ENCODE assay signal across 29 cellular contexts in genomic region chr4:145433684-145434083, GRCh38.
"Had no signal": no experiment of that assay in that cellular context is flagged by ENCODE, and none has a peak within 500 bp of the region (broad histone marks: within the 10 kb centered on the region; RNA-seq: fewer than 3 reads in every experiment).

No MANE protein-coding gene starts in this region.

- FAIRE-seq: urothelium cell line had no signal

- H3K4me3 Mint-ChIP-seq: stimulated activated effector memory CD8-positive, alpha-beta T cell treated with anti-CD3 and anti-CD28 coated beads, Interleukin-12 subunit alpha, Interleukin-12 subunit beta, amount 100 ng/mL, for 72 hours; stimulated activated memory B cell treated with anti-CD40 and anti-IgM and Interleukin-4, amounts not matched to agents 10 μg/mL and 1 μg/mL and 100 μg/mL, for 72 hours; stimulated activated naive B cell treated with anti-CD40 and anti-IgM and Interleukin-4, amounts not matched to agents 10 μg/mL and 1 μg/mL and 100 μg/mL, for 72 hours; stimulated activated naive CD8-positive, alpha-beta T cell treated with anti-CD3 and anti-CD28 coated beads, Interleukin-15, amount 100 ng/mL, for 72 hours; stimulated activated naive CD8-positive, alpha-beta T cell treated with anti-CD3 and anti-CD28 coated beads, Interleukin-15, Interleukin-2, amounts not matched to agents 100 ng/mL and 50 ng/mL, for 24 hours; type B pancreatic cell had no signal

- H3K36me3 ChIP-seq: stomach, suprapubic skin, thoracic aorta, thyroid gland, tibial artery, tibial nerve, transverse colon, upper lobe of left lung, upper lobe of right lung, uterus, vagina had no signal

- H3K27me3 ChIP-seq: stomach, testis, thyroid gland, tibial nerve, transverse colon, upper lobe of left lung, upper lobe of right lung, uterus, vagina had no signal

- H3K9me3 ChIP-seq: suprapubic skin, testis, thyroid gland, transverse colon, upper lobe of right lung, uterus, vagina had no signal

- H3K36me3 Mint-ChIP-seq: stimulated activated effector memory CD8-positive, alpha-beta T cell treated with anti-CD3 and anti-CD28 coated beads, Interleukin-12 subunit alpha, Interleukin-12 subunit beta, amount 100 ng/mL, for 72 hours; stimulated activated memory B cell treated with anti-CD40 and anti-IgM and Interleukin-4, amounts not matched to agents 10 μg/mL and 1 μg/mL and 100 μg/mL, for 72 hours; type B pancreatic cell had no signal

- H3K4me3 ChIP-seq: stomach, suprapubic skin, testis, thoracic aorta, thyroid gland, tibial artery, tibial nerve, transverse colon, upper lobe of left lung, upper lobe of right lung, uterus, vagina had no signal

- ATAC-seq: stimulated activated effector memory CD8-positive, alpha-beta T cell treated with anti-CD3 and anti-CD28 coated beads, Interleukin-12 subunit alpha, Interleukin-12 subunit beta, amount 100 ng/mL, for 72 hours; stimulated activated memory B cell treated with anti-CD40 and anti-IgM and Interleukin-4, amounts not matched to agents 10 μg/mL and 1 μg/mL and 100 μg/mL, for 72 hours; stimulated activated naive B cell treated with anti-CD40 and anti-IgM and Interleukin-4, amounts not matched to agents 10 μg/mL and 1 μg/mL and 100 μg/mL, for 72 hours; stimulated activated naive CD8-positive, alpha-beta T cell treated with anti-CD3 and anti-CD28 coated beads, Interleukin-15, amount 100 ng/mL, for 72 hours; stimulated activated naive CD8-positive, alpha-beta T cell treated with anti-CD3 and anti-CD28 coated beads, Interleukin-15, Interleukin-2, amounts not matched to agents 100 U/mL and 50 U/mL, for 24 hours; upper lobe of right lung had no signal

- H3K9me3 Mint-ChIP-seq: type B pancreatic cell had no signal

- H3K27ac ChIP-seq: stomach, suprapubic skin, testis, thoracic aorta, thyroid gland, tibial artery, tibial nerve, transverse colon, upper lobe of left lung, upper lobe of right lung, uterus, vagina had no signal

- H3K27me3 Mint-ChIP-seq: type B pancreatic cell had no signal

- H3K4me1 ChIP-seq: stomach, testis, thyroid gland, tibial artery, tibial nerve, transverse colon, upper lobe of left lung, upper lobe of right lung, uterus, vagina had no signal

- DNase-seq: stimulated activated CD4-positive, alpha-beta T cell treated with anti-CD3 and anti-CD28 coated beads, Interleukin-2, amount 100 ng/mL, for 48 hours; stimulated activated CD4-positive, alpha-beta T cell treated with anti-CD3 and anti-CD28 coated beads, Interleukin-4, amount 100 ng/mL, for 1 hour; stimulated activated CD4-positive, alpha-beta T cell treated with anti-CD3 and anti-CD28 coated beads, Interleukin-4, amount 100 ng/mL, for 24 hours; stimulated activated CD4-positive, alpha-beta T cell treated with anti-CD3 and anti-CD28 coated beads, Interleukin-4, amount 100 ng/mL, for 4 hours; stimulated activated CD8-positive, alpha-beta memory T cell treated with anti-CD3 and anti-CD28 coated beads, Interleukin-4, amount 100 ng/mL, for 48 hours; stimulated activated naive B cell treated with anti-CD40 and anti-IgM and Interleukin-4, amounts not matched to agents 10 μg/mL and 1 μg/mL and 100 μg/mL, for 72 hours; stimulated activated naive CD4-positive, alpha-beta T cell; stimulated activated naive CD4-positive, alpha-beta T cell treated with Interleukin-2 at 50 U/mL for 16 hours; stimulated activated naive CD8-positive, alpha-beta T cell treated with anti-CD3 and anti-CD28 coated beads, Interleukin-15, amount 100 ng/mL, for 72 hours; stimulated activated naive CD8-positive, alpha-beta T cell treated with anti-CD3 and anti-CD28 coated beads, Interleukin-15, Interleukin-2, amounts not matched to agents 100 U/mL and 50 U/mL, for 24 hours; stomach; substantia nigra; testis; thyroid gland; tibial artery; transverse colon; trophoblast cell; upper lobe of left lung; upper lobe of right lung; uterus had no signal

- H3K4me1 Mint-ChIP-seq: stimulated activated effector memory CD8-positive, alpha-beta T cell treated with anti-CD3 and anti-CD28 coated beads, Interleukin-12 subunit alpha, Interleukin-12 subunit beta, amount 100 ng/mL, for 72 hours; stimulated activated memory B cell treated with anti-CD40 and anti-IgM and Interleukin-4, amounts not matched to agents 10 μg/mL and 1 μg/mL and 100 μg/mL, for 72 hours; stimulated activated naive B cell treated with anti-CD40 and anti-IgM and Interleukin-4, amounts not matched to agents 10 μg/mL and 1 μg/mL and 100 μg/mL, for 72 hours; stimulated activated naive CD8-positive, alpha-beta T cell treated with anti-CD3 and anti-CD28 coated beads, Interleukin-15, amount 100 ng/mL, for 72 hours had no signal

- H3K27ac Mint-ChIP-seq: stimulated activated effector memory CD8-positive, alpha-beta T cell treated with anti-CD3 and anti-CD28 coated beads, Interleukin-12 subunit alpha, Interleukin-12 subunit beta, amount 100 ng/mL, for 72 hours; stimulated activated memory B cell treated with anti-CD40 and anti-IgM and Interleukin-4, amounts not matched to agents 10 μg/mL and 1 μg/mL and 100 μg/mL, for 72 hours; stimulated activated naive B cell treated with anti-CD40 and anti-IgM and Interleukin-4, amounts not matched to agents 10 μg/mL and 1 μg/mL and 100 μg/mL, for 72 hours; stimulated activated naive CD8-positive, alpha-beta T cell treated with anti-CD3 and anti-CD28 coated beads, Interleukin-15, amount 100 ng/mL, for 72 hours; stimulated activated naive CD8-positive, alpha-beta T cell treated with anti-CD3 and anti-CD28 coated beads, Interleukin-15, Interleukin-2, amounts not matched to agents 100 ng/mL and 50 ng/mL, for 24 hours; type B pancreatic cell had no signal
